ENCODE assay signal across 1 cellular context in genomic region chr10:31623466-31623865, GRCh38.
TF ChIP-seq lines count a peak whose summit lies in the region.

No MANE protein-coding gene starts in this region.

TF ChIP-seq in GM23338, 12 proteins besides CTCF, POLR2A, EP300 and RAD21 (continued from another document):
- no peak for TF ChIP-seq JUNB (IDR thresholded peaks at IDR 0.05; ENCODE audit: unreplicated experiment)
- no peak for TF ChIP-seq EZH2phosphoT487 (IDR thresholded peaks at IDR 0.05; ENCODE audit: unreplicated experiment)
